Comparison of ENCODE assay signal across 1 cellular context in genomic region chr2:797556-797955, GRCh38.
TF ChIP-seq lines count a peak whose summit lies in the region.

No MANE protein-coding gene starts in this region.

TF ChIP-seq in H1, 55 proteins besides CTCF, POLR2A, EP300 and RAD21:
- TF ChIP-seq BCL11A (IDR thresholded peaks at IDR 0.05; ENCODE audit: low read depth in 2 of 2, low read length in 2 of 2) (no peak), BRCA1 (IDR thresholded peaks at IDR 0.05; ENCODE audit: low read depth, low read length) (no peak), SIX5 (IDR thresholded peaks at IDR 0.05; ENCODE audit: low read depth, low read length) (no peak), CBX8 (IDR thresholded peaks at IDR 0.05; ENCODE audit: borderline replicate concordance, low read depth, low read length) (no peak), TCF12 (IDR thresholded peaks at IDR 0.05; ENCODE audit: low read depth, low read length) (no peak), RFX5 (IDR thresholded peaks at IDR 0.05; ENCODE audit: borderline replicate concordance, low read depth, low read length) (no peak), NANOG (IDR thresholded peaks at IDR 0.05; ENCODE audit: insufficient read depth, low read depth, low read length, poor library complexity, severe bottlenecking) (no peak), YY1 (IDR thresholded peaks at IDR 0.05; ENCODE audit: low read depth, low read length) (no peak), MAFK (IDR thresholded peaks at IDR 0.05; ENCODE audit: low read depth, low read length) (no peak)
